8 cellular contexts compared by ENCODE assay signal in the genomic region with DNA sequence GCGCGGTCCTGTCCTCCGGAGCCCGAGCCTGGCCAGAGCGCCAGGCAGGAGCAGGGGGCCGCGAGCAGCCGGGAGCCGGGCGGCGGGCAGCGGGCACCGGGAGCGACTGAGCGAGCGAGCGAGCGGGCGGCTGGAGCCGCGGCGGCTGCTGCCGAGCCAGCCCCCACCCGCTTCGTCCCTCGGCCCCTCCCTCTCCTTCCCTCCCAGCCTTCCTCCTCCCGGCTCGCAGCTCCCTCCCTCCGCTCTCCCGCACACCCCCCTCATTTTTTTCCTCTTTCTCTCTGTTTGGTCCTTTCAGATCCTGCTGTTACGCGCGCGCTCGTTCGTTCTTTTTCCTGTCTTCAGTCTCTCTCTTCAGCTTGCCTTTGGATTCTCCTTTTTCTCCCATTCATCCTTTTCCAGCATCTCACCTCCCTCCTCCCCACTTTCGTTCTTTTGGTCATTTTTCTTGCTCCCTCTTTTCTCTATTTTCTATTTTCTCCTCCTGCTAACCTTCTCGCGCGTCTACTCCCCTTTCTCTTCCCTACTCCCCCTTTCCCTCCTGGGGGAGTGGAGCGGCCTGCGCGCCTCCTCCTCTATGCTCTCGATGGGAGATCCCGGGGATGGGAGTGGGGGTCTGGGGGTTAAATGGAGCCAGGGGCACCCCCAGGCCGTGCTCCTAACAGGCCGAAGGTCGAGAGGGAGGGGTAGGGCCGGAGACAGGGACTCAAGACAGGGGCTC. TPM values are rescaled to one million over a fixed set of nuclear protein-coding genes. Genes with fewer than 3 reads are reported as not detected.
DNase-seq lines count a peak whose midpoint lies in the region; ATAC-seq and TF ChIP-seq lines count a peak whose summit lies in the region.

MEGF11 (minus strand) TSS at position 108 of the 721 bp plus-strand sequence. CDS start 125,347 bp downstream, outside the sequence.

- H3K4me1 Mint-ChIP-seq in IgD-negative memory B cell (peaks cover 9 to 11% (median 9%) of the 10 kb centered on the region in 3 donors), glutamatergic neuron (ENCODE audit: low read depth, unreplicated experiment) (peaks cover 2% of the 10 kb centered on the region)
- peaks cover 9% of the 10 kb centered on the region for H3K4me1 Mint-ChIP-seq in activated CD8-positive, alpha-beta T cell treated with anti-CD3 and anti-CD28 coated beads for 36 hours (ENCODE audit: low read depth)

- DNase-seq in Caki2 (ENCODE audit: low read depth) (peak; percentile 18), glutamatergic neuron (peak; percentile 56), COLO829 (ENCODE audit: low spot score) (no peak), GM19240 (ENCODE audit: insufficient read length, low spot score) (no peak)
- peak; percentile 6 for DNase-seq in activated CD8-positive, alpha-beta T cell treated with anti-CD3 and anti-CD28 coated beads for 36 hours

- ATAC-seq in activated CD8-positive, alpha-beta T cell treated with anti-CD3 and anti-CD28 coated beads for 36 hours, result no peak
- ATAC-seq in GM19397 (IDR thresholded peaks at IDR 0.05; ENCODE audit: unreplicated experiment), result no peak

- peaks cover 46% of the 10 kb centered on the region for H3K27me3 Mint-ChIP-seq in IgD-negative memory B cell
- H3K27me3 Mint-ChIP-seq in activated CD8-positive, alpha-beta T cell treated with anti-CD3 and anti-CD28 coated beads for 36 hours, result peaks cover 56% of the 10 kb centered on the region
- peaks cover 27% of the 10 kb centered on the region for H3K27me3 Mint-ChIP-seq in glutamatergic neuron (ENCODE audit: unreplicated experiment)

- H3K27me3 ChIP-seq in neutrophil, result peaks cover 100% of the 10 kb centered on the region

- H3K4me3 Mint-ChIP-seq in IgD-negative memory B cell (peak within 1 kb of the TSS; percentile 62 to 90 (median 81)), glutamatergic neuron (ENCODE audit: unreplicated experiment) (peak within 1 kb of the TSS; percentile 92)
- peak within 1 kb of the TSS; percentile 66 for H3K4me3 Mint-ChIP-seq in activated CD8-positive, alpha-beta T cell treated with anti-CD3 and anti-CD28 coated beads for 36 hours

- H3K4me1 ChIP-seq in neutrophil (ENCODE audit: control insufficient read depth in 1 of 2, insufficient read depth in 1 of 2, low read depth in 1 of 2, low read length in 1 of 2), result peaks cover 21 to 32% of the 10 kb centered on the region in 2 experiments

- H3K36me3 Mint-ChIP-seq in IgD-negative memory B cell, result no peaks in the 10 kb centered on the region
- H3K36me3 Mint-ChIP-seq in activated CD8-positive, alpha-beta T cell treated with anti-CD3 and anti-CD28 coated beads for 36 hours (ENCODE audit: low read depth), result no peaks in the 10 kb centered on the region
- no peaks in the 10 kb centered on the region for H3K36me3 Mint-ChIP-seq in glutamatergic neuron (ENCODE audit: unreplicated experiment)

- no peaks in the 10 kb centered on the region for H3K9me3 ChIP-seq in neutrophil

- POLR2A ChIA-PET in activated CD8-positive, alpha-beta T cell treated with anti-CD3 and anti-CD28 coated beads for 36 hours (lab: Charles Lee), result interaction anchor here (0.7 kb wide), 1 partner anchor 384 kb away, joined by 3 read pairs; the partner anchor contains the start of gene RAB11A

- H3K36me3 ChIP-seq in neutrophil, result no peaks in the 10 kb centered on the region

- CTCF ChIA-PET in activated CD8-positive, alpha-beta T cell treated with anti-CD3 and anti-CD28 coated beads for 36 hours (lab: Charles Lee), result no interaction called here

- H3K4me3 ChIP-seq in neutrophil (ENCODE audit: low read depth in 1 of 2, low read length in 1 of 2), result peak within 1 kb of the TSS; percentile 25 to 53

- in situ Hi-C loops in Caki2 (cut with HindIII; ENCODE audit: low pct_unique_long_range_greater_than_20kb, low sequenced_read_pairs), result no loop called here

- intact Hi-C loops in activated CD8-positive, alpha-beta T cell treated with anti-CD3 and anti-CD28 coated beads for 36 hours (cut with micrococcal nuclease), result no loop called here

- no peak within 1 kb of the TSS for H3K27ac Mint-ChIP-seq in IgD-negative memory B cell
- no peak within 1 kb of the TSS for H3K27ac Mint-ChIP-seq in activated CD8-positive, alpha-beta T cell treated with anti-CD3 and anti-CD28 coated beads for 36 hours
- H3K27ac Mint-ChIP-seq in glutamatergic neuron (ENCODE audit: unreplicated experiment), result peak within 1 kb of the TSS; percentile 52

- no peak for TF ChIP-seq CTCF in activated CD8-positive, alpha-beta T cell treated with anti-CD3 and anti-CD28 coated beads for 36 hours (IDR thresholded peaks at IDR 0.05)
- TF ChIP-seq CTCF in glutamatergic neuron (IDR thresholded peaks at IDR 0.05; ENCODE audit: partially characterized antibody, unreplicated experiment), result no peak
- no peak for TF ChIP-seq CTCF in neutrophil (IDR thresholded peaks at IDR 0.05)

- H3K9me3 Mint-ChIP-seq in IgD-negative memory B cell (no peaks in the 10 kb centered on the region), glutamatergic neuron (ENCODE audit: unreplicated experiment) (peaks cover 6% of the 10 kb centered on the region)
- no peaks in the 10 kb centered on the region for H3K9me3 Mint-ChIP-seq in activated CD8-positive, alpha-beta T cell treated with anti-CD3 and anti-CD28 coated beads for 36 hours

- no peak within 1 kb of the TSS for H3K27ac ChIP-seq in neutrophil

RNA-seq across cellular contexts. Expression of gene MEGF11, which starts in this region (rescaled TPM):
- total RNA-seq in Caki2 (2014; rRNA removed; shearing (Covaris generic); ENCODE audit: low replicate concordance), result not detected in 2 replicates
- 0.41 TPM for polyA plus RNA-seq in IgD-negative memory B cell
- total RNA-seq in activated CD8-positive, alpha-beta T cell treated with anti-CD3 and anti-CD28 coated beads for 36 hours, result not detected
- total RNA-seq in glutamatergic neuron (ENCODE audit: unreplicated experiment), result 2.6 TPM

Comparison
In these comparisons a context has a peak if more than half of its experiments do, and no peak if none do; other contexts are left out.
1. Peak in DNase-seq in Caki2; RNA of the gene not detected or under 1 TPM.
2. Peak in DNase-seq in activated CD8-positive, alpha-beta T cell treated with anti-CD3 and anti-CD28 coated beads for 36 hours; RNA of the gene not detected or under 1 TPM.